Comparison of ENCODE assay signal across 15 cellular contexts in genomic region chr13:51380269-51380668, GRCh38. TPM values are rescaled to one million over a fixed set of nuclear protein-coding genes. Genes with fewer than 3 reads are reported as not detected.
DNase-seq lines count a peak whose midpoint lies in the region; ATAC-seq and TF ChIP-seq lines count a peak whose summit lies in the region.
"Had no signal": no experiment of that assay in that cellular context is flagged by ENCODE, and none has a peak within 500 bp of the region (broad histone marks: within the 10 kb centered on the region; RNA-seq: fewer than 3 reads in every experiment).

No MANE protein-coding gene starts in this region.

- no peak overlapping the region for H2AK9ac ChIP-seq in IMR-90 (replicated peaks; ENCODE audit: low read depth, low read length, poor library complexity)

- H3K23ac ChIP-seq in IMR-90 (ENCODE audit: low read depth, low read length): no peak overlapping the region

- H4K5ac ChIP-seq in IMR-90 (ENCODE audit: low read depth, low read length): no peak overlapping the region

- no peak overlapping the region for H4K91ac ChIP-seq in IMR-90 (ENCODE audit: insufficient read depth, low read depth, low read length)

- no peak overlapping the region for H2BK15ac ChIP-seq in IMR-90 (ENCODE audit: low read depth, low read length)

- CTCF ChIA-PET in IMR-90 (lab: Yijun Ruan, JAX): interaction anchor here (1.2 kb wide), 1 partner anchor 17 kb away, joined by 3 read pairs; no protein-coding TSS in a partner anchor

- H3K9ac ChIP-seq in IMR-90 (ENCODE audit: low read depth, low read length) (no peak overlapping the region), MM.1S (ENCODE audit: low read length) (no peak overlapping the region)

- H3K18ac ChIP-seq in IMR-90 (ENCODE audit: low read depth, low read length): no peak overlapping the region

- H2BK5ac ChIP-seq in IMR-90 (ENCODE audit: low read depth, low read length, poor library complexity, severe bottlenecking): no peak overlapping the region

- no peak overlapping the region for H2AK5ac ChIP-seq in IMR-90 (ENCODE audit: low read depth, low read length)

- no peak for TF ChIP-seq POLR2A in IMR-90 (IDR thresholded peaks at IDR 0.05; ENCODE audit: low read depth, low read length)

- no peak overlapping the region for H3K14ac ChIP-seq in IMR-90 (replicated peaks; ENCODE audit: low read depth, low read length)

- no peaks in the 10 kb centered on the region for H3K27me3 ChIP-seq in IMR-90 (ENCODE audit: control insufficient read depth, insufficient read depth, low read length)
- H3K27me3 ChIP-seq in MM.1S (replicated peaks; ENCODE audit: insufficient read depth, low read length): no peaks in the 10 kb centered on the region
- H3K27me3 ChIP-seq: esophagus muscularis mucosa had no signal

- H3K4me1 ChIP-seq in IMR-90 (ENCODE audit: control insufficient read depth, insufficient read depth, low read length) (no peaks in the 10 kb centered on the region), MM.1S (ENCODE audit: low read length) (no peaks in the 10 kb centered on the region)
- H3K4me1 ChIP-seq: esophagus muscularis mucosa had no signal

- H3F3A ChIP-seq in MM.1S (ENCODE audit: insufficient read depth, low read length): no peaks in the 10 kb centered on the region

- TF ChIP-seq RAD21 in IMR-90 (IDR thresholded peaks at IDR 0.05; ENCODE audit: low read length): no peak

- no peak overlapping the region for H2BK20ac ChIP-seq in IMR-90 (ENCODE audit: low read depth, low read length)

- in situ Hi-C loops in IMR-90 (cut with MboI; ENCODE audit: low sequenced_read_pairs): no loop called here

- POLR2A ChIA-PET in IMR-90 (lab: Charles Lee; ENCODE audit: unreplicated experiment): no interaction called here

- no peak overlapping the region for H3K4ac ChIP-seq in IMR-90 (ENCODE audit: low read depth, low read length)

- no peaks in the 10 kb centered on the region for H3K79me2 ChIP-seq in MM.1S (ENCODE audit: low read length)

- no CpG with 5 or more reads among the region's 4 CpGs for WGBS in IMR-90 (ENCODE audit: extremely low coverage in 2 of 2, insufficient read length in 1 of 2), 2 experiments

- H3K4me2 ChIP-seq in IMR-90 (ENCODE audit: low read depth, low read length) (no peak overlapping the region), MM.1S (ENCODE audit: low read depth, low read length) (no peak overlapping the region)

- no peak overlapping the region for H2BK120ac ChIP-seq in IMR-90 (ENCODE audit: low read depth, low read length)

- DNase-seq in COLO668 (lab: John Stamatoyannopoulos, UW; ENCODE audit: unreplicated experiment) (peak; percentile 37), IMR-90 (peak; percentile 16), glomerular endothelial cell (ENCODE audit: extremely low read depth, low read depth, low spot score) (peak; percentile 60), GM20000 (ENCODE audit: low spot score) (no peak), MM.1S (no peak)
- no peak for DNase-seq in activated CD8-positive, alpha-beta memory T cell treated with anti-CD3 and anti-CD28 coated beads, Interleukin-2, amount 50 U/mL, for 48 hours
- DNase-seq: activated T-cell treated with anti-CD3 and anti-CD28 coated beads for 4 hours; kidney; NCI-H1694 treated with DMSO at 0.1 percent for 48 hours; SHP77; stimulated activated naive CD8-positive, alpha-beta T cell treated with anti-CD3 and anti-CD28 coated beads, Interleukin-15, Interleukin-2, amounts not matched to agents 100 U/mL and 50 U/mL, for 24 hours had no signal

- intact Hi-C loops in IMR-90 (cut with micrococcal nuclease): loop anchor here (2.0 kb wide), 1 partner anchor 13 kb away; no protein-coding TSS in a partner anchor

- H3K9me3 ChIP-seq in IMR-90 (ENCODE audit: control insufficient read depth, insufficient read depth, low read length): no peaks in the 10 kb centered on the region
- no peaks in the 10 kb centered on the region; the same call in 1 of the 2 replicates for H3K9me3 ChIP-seq in MM.1S (replicated peaks; ENCODE audit: insufficient read depth, low read length)
- H3K9me3 ChIP-seq: esophagus muscularis mucosa had no signal

- no peak overlapping the region for H4K8ac ChIP-seq in IMR-90 (ENCODE audit: low read depth in 2 of 2, low read length in 2 of 2)

- H3K27ac ChIP-seq in IMR-90 (ENCODE audit: insufficient read depth, low read length): no peak overlapping the region
- peak overlapping the region; percentile 31; the same call in 1 of the 2 replicates for H3K27ac ChIP-seq in VCaP
- no peak overlapping the region for H3K27ac ChIP-seq in MM.1S (ENCODE audit: low read length)
- H3K27ac ChIP-seq: C4-2B, esophagus muscularis mucosa had no signal

- dilution Hi-C loops in IMR-90 (cut with HindIII; ENCODE audit: low sequenced_read_pairs, unreplicated experiment): no loop called here

- H3K9me2 ChIP-seq in MM.1S (replicated peaks; ENCODE audit: insufficient read depth, low read length): no peaks in the 10 kb centered on the region

- no peak overlapping the region for H2AFZ ChIP-seq in IMR-90 (replicated peaks; ENCODE audit: low read length, poor library complexity)
- H2AFZ ChIP-seq in MM.1S (ENCODE audit: low read length): no peak overlapping the region

- no TSS peak for BruUV-seq in IMR-90 (replicated peaks; lab: Mats Ljungman, UMichigan)

- H3K36me3 ChIP-seq in IMR-90 (ENCODE audit: control insufficient read depth, insufficient read depth, low read length): peaks cover 13% of the 10 kb centered on the region
- H3K36me3 ChIP-seq in MM.1S (replicated peaks; ENCODE audit: insufficient read depth, low read length): no peaks in the 10 kb centered on the region

- H3K9me1 ChIP-seq in IMR-90 (ENCODE audit: insufficient read depth, low read length): peaks cover 4% of the 10 kb centered on the region; the same call in 1 of the 2 replicates

- H4K20me1 ChIP-seq in IMR-90 (ENCODE audit: insufficient read depth, low read length): no peaks in the 10 kb centered on the region
- H4K20me1 ChIP-seq in MM.1S (ENCODE audit: insufficient read depth, low read length): no peaks in the 10 kb centered on the region

- H3K56ac ChIP-seq in IMR-90 (ENCODE audit: extremely low read depth, insufficient read depth, low read length): no peak overlapping the region

- TF ChIP-seq CTCF in IMR-90 (conservative IDR thresholded peaks at IDR 0.05; ENCODE audit: low read depth, low read length) (no peak), VCaP (conservative IDR thresholded peaks at IDR 0.05) (no peak), GM20000 (IDR thresholded peaks at IDR 0.05; ENCODE audit: extremely low read depth, missing control alignments) (no peak), MM.1S (IDR thresholded peaks at IDR 0.05; ENCODE audit: low read length) (no peak)

- ATAC-seq in IMR-90 (ENCODE audit: low read depth) (no peak), HG02623 (IDR thresholded peaks at IDR 0.05; ENCODE audit: unreplicated experiment) (no peak)
- ATAC-seq: stimulated activated naive CD8-positive, alpha-beta T cell treated with anti-CD3 and anti-CD28 coated beads, Interleukin-15, Interleukin-2, amounts not matched to agents 100 U/mL and 50 U/mL, for 24 hours had no signal

- peaks cover 5 to 11% of the 10 kb centered on the region in 2 experiments for H3K79me1 ChIP-seq in IMR-90 (ENCODE audit: low read depth in 1 of 2, low read length in 2 of 2)

- no peak overlapping the region for H3K4me3 ChIP-seq in IMR-90 (ENCODE audit: insufficient read depth, low read depth, low read length)
- no peak overlapping the region for H3K4me3 ChIP-seq in MM.1S (ENCODE audit: low read length)
- H3K4me3 ChIP-seq: esophagus muscularis mucosa had no signal

TF ChIP-seq in IMR-90, 13 proteins besides CTCF, POLR2A, EP300 and RAD21:
- TF ChIP-seq ELK1 (IDR thresholded peaks at IDR 0.05; ENCODE audit: borderline replicate concordance, low read depth, low read length) (no peak), FOS (IDR thresholded peaks at IDR 0.05; ENCODE audit: low read depth, low read length) (no peak), RCOR1 (IDR thresholded peaks at IDR 0.05; ENCODE audit: insufficient replicate concordance, low read length) (no peak), SMC3 (IDR thresholded peaks at IDR 0.05; ENCODE audit: low read depth, low read length) (no peak)

RNA-seq across cellular contexts. Expression of gene SERPINE3, which starts 40.8 kb away (rescaled TPM):
- total RNA-seq in IMR-90 (2012; rRNA removed) (not detected in 2 replicates), glomerular endothelial cell (0.12 TPM in 1 of 2 replicates, not detected in the other)
- not detected in 2 replicates for polyA plus RNA-seq in IMR-90 (2012; rRNA removed)
- not detected in 2 replicates for polyA plus RNA-seq in IMR-90 (2012; cell fraction: cytosol; rRNA removed)
- not detected in 2 replicates for polyA plus RNA-seq in IMR-90 (2012; cell fraction: nucleus; rRNA removed; ENCODE audit: low replicate concordance)
- total RNA-seq: esophagus muscularis mucosa, kidney had no signal

Comparison
In these comparisons a context has a peak if more than half of its experiments do, and no peak if none do; other contexts are left out.
1. DNase-seq: peak in COLO668 (single experiment), IMR-90 (single experiment) and glomerular endothelial cell (single experiment); none in activated CD8-positive, alpha-beta memory T cell treated with anti-CD3 and anti-CD28 coated beads, Interleukin-2, amount 50 U/mL, for 48 hours (single experiment), GM20000 (single experiment) and MM.1S (single experiment).